Comparison of ENCODE assay signal across 8 cellular contexts in genomic region chr9:133979124-133979920, GRCh38. TPM values are rescaled to one million over a fixed set of nuclear protein-coding genes. Genes with fewer than 3 reads are reported as not detected.
DNase-seq lines count a peak whose midpoint lies in the region; ATAC-seq and TF ChIP-seq lines count a peak whose summit lies in the region.

No MANE protein-coding gene starts in this region.

- H3K9me1 ChIP-seq in IMR-90 (ENCODE audit: insufficient read depth, low read length) = peaks cover 15% of the 10 kb centered on the region

- peak overlapping the region; percentile 87 for H2AFZ ChIP-seq in IMR-90 (replicated peaks; ENCODE audit: low read length, poor library complexity)
- H2AFZ ChIP-seq in parathyroid adenoma = no peak overlapping the region

- H2AK5ac ChIP-seq in IMR-90 (ENCODE audit: low read depth, low read length) = peak overlapping the region; percentile 10; the same call in 1 of the 2 replicates

- CTCF ChIA-PET in IMR-90 (lab: Yijun Ruan, JAX) = no interaction called here
- CTCF ChIA-PET in CD8-positive, alpha-beta T cell (lab: Charles Lee) = interaction anchor here (0.7 kb wide), 1 partner anchor 186 kb away, joined by 3 read pairs; no protein-coding TSS in a partner anchor

- no peaks in the 10 kb centered on the region for H3K36me3 Mint-ChIP-seq in CD8-positive, alpha-beta T cell

- peak; percentile 83 for ATAC-seq in IMR-90 (ENCODE audit: low read depth)
- no peak for ATAC-seq in CD8-positive, alpha-beta T cell

- H2BK20ac ChIP-seq in IMR-90 (ENCODE audit: low read depth, low read length) = no peak overlapping the region

- WGBS in IMR-90 (ENCODE audit: extremely low coverage in 2 of 2, insufficient read length in 1 of 2), 2 experiments = 22% methylated on average over 30 of the region's 44 CpGs; no CpG with 5 or more reads in 1 of the 2 experiments

- H2AK9ac ChIP-seq in IMR-90 (replicated peaks; ENCODE audit: low read depth, low read length, poor library complexity) = peak overlapping the region; percentile 69

- peaks cover 97% of the 10 kb centered on the region for H4K20me1 ChIP-seq in IMR-90 (ENCODE audit: insufficient read depth, low read length)

- H3K9ac ChIP-seq in IMR-90 (ENCODE audit: low read depth, low read length) (no peak overlapping the region), parathyroid adenoma (no peak overlapping the region)

- H3K27me3 Mint-ChIP-seq in CD8-positive, alpha-beta T cell (ENCODE audit: low read depth) = no peaks in the 10 kb centered on the region

- H3K79me2 ChIP-seq in parathyroid adenoma = peaks cover 15% of the 10 kb centered on the region

- H2BK5ac ChIP-seq in IMR-90 (ENCODE audit: low read depth, low read length, poor library complexity, severe bottlenecking) = no peak overlapping the region

- dilution Hi-C loops in IMR-90 (cut with HindIII; ENCODE audit: low sequenced_read_pairs, unreplicated experiment) = no loop called here

- TF ChIP-seq CTCF in GM13977 (IDR thresholded peaks at IDR 0.05; ENCODE audit: extremely low read depth, insufficient read depth, missing control alignments) = no peak
- TF ChIP-seq CTCF in IMR-90 (conservative IDR thresholded peaks at IDR 0.05; ENCODE audit: low read depth, low read length) = no peak
- TF ChIP-seq CTCF in fibroblast of pulmonary artery (IDR thresholded peaks at IDR 0.05; ENCODE audit: low read length, missing control alignments) = no peak
- no peak for TF ChIP-seq CTCF in parathyroid adenoma (IDR thresholded peaks at IDR 0.05)
- no peak for TF ChIP-seq CTCF in CD8-positive, alpha-beta T cell (IDR thresholded peaks at IDR 0.05)

- intact Hi-C loops in IMR-90 (cut with micrococcal nuclease) = no loop called here
- intact Hi-C loops in CD8-positive, alpha-beta T cell (cut with DNase I, micrococcal nuclease) = no loop called here

- peak overlapping the region; percentile 60 for H3K23ac ChIP-seq in IMR-90 (ENCODE audit: low read depth, low read length)

- H3K4me1 ChIP-seq in IMR-90 (ENCODE audit: control insufficient read depth, insufficient read depth, low read length) (peaks cover 25% of the 10 kb centered on the region), parathyroid adenoma (no peaks in the 10 kb centered on the region), HAP-1 (no peaks in the 10 kb centered on the region)
- H3K4me1 ChIP-seq in CD8-positive, alpha-beta T cell (ENCODE audit: insufficient read depth, low read length) = no peaks in the 10 kb centered on the region

- H3K27ac ChIP-seq in IMR-90 (ENCODE audit: insufficient read depth, low read length) (no peak overlapping the region), parathyroid adenoma (peak overlapping the region; percentile 36)
- H3K27ac ChIP-seq in CD8-positive, alpha-beta T cell (ENCODE audit: low read depth, low read length) = no peak overlapping the region

- H3K56ac ChIP-seq in IMR-90 (ENCODE audit: extremely low read depth, insufficient read depth, low read length) = no peak overlapping the region

- no peak overlapping the region for H2BK15ac ChIP-seq in IMR-90 (ENCODE audit: low read depth, low read length)

- H3K79me1 ChIP-seq in IMR-90 (ENCODE audit: low read depth in 1 of 2, low read length in 2 of 2) = peaks cover 29 to 91% of the 10 kb centered on the region in 2 experiments

- no peak for TF ChIP-seq RAD21 in IMR-90 (IDR thresholded peaks at IDR 0.05; ENCODE audit: low read length)

- peak overlapping the region; percentile 22 for H3K4me2 ChIP-seq in IMR-90 (ENCODE audit: low read depth, low read length)
- H3K4me2 ChIP-seq in parathyroid adenoma (ENCODE audit: low read length) = no peak overlapping the region

- H4K5ac ChIP-seq in IMR-90 (ENCODE audit: low read depth, low read length) = no peak overlapping the region

- POLR2A ChIA-PET in IMR-90 (lab: Charles Lee; ENCODE audit: unreplicated experiment) = no interaction called here
- POLR2A ChIA-PET in CD8-positive, alpha-beta T cell (lab: Charles Lee) = no interaction called here

- peak overlapping the region; percentile 15; the same call in 1 of the 2 replicates for H3K14ac ChIP-seq in IMR-90 (replicated peaks; ENCODE audit: low read depth, low read length)

- no peak overlapping the region for H3K27ac Mint-ChIP-seq in CD8-positive, alpha-beta T cell

- no peak overlapping the region for H3K18ac ChIP-seq in IMR-90 (ENCODE audit: low read depth, low read length)

- no peaks in the 10 kb centered on the region for H3K9me3 Mint-ChIP-seq in CD8-positive, alpha-beta T cell

- no peaks in the 10 kb centered on the region for H3K9me3 ChIP-seq in IMR-90 (ENCODE audit: control insufficient read depth, insufficient read depth, low read length)
- H3K9me3 ChIP-seq in parathyroid adenoma (ENCODE audit: control insufficient read depth, low read length) = no peaks in the 10 kb centered on the region
- no peaks in the 10 kb centered on the region for H3K9me3 ChIP-seq in CD8-positive, alpha-beta T cell (ENCODE audit: low read length)
- H3K9me3 ChIP-seq in HAP-1 = no peaks in the 10 kb centered on the region

- BruUV-seq in IMR-90 (replicated peaks; lab: Mats Ljungman, UMichigan) = no TSS peak

- DNase-seq in GM13977 (ENCODE audit: low spot score) = peak; percentile 70
- peak; percentile 37 for DNase-seq in IMR-90
- peak; percentile 36 for DNase-seq in fibroblast of pulmonary artery (ENCODE audit: low read depth)
- no peak for DNase-seq in MV-4-11 (lab: John Stamatoyannopoulos, UW)
- no peak for DNase-seq in CD8-positive, alpha-beta T cell
- DNase-seq in SW 1271 (lab: John Stamatoyannopoulos, UW) = no peak
- DNase-seq in HAP-1 (ENCODE audit: low spot score in 2 of 2) = no peak

- H3K4me3 ChIP-seq in IMR-90 (ENCODE audit: insufficient read depth, low read depth, low read length) = no peak overlapping the region
- peak overlapping the region; percentile 12 for H3K4me3 ChIP-seq in fibroblast of pulmonary artery (replicated peaks; ENCODE audit: low read depth, low read length)
- H3K4me3 ChIP-seq in parathyroid adenoma (ENCODE audit: low read depth, low read length) = no peak overlapping the region
- H3K4me3 ChIP-seq in CD8-positive, alpha-beta T cell (ENCODE audit: low read depth, low read length) = no peak overlapping the region
- no peak overlapping the region for H3K4me3 ChIP-seq in HAP-1

- peak overlapping the region in 1 of 2 experiments; percentile 56; a peak in 1 of 4 replicates for H4K8ac ChIP-seq in IMR-90 (ENCODE audit: low read depth in 2 of 2, low read length in 2 of 2)

- in situ Hi-C loops in GM13977 (cut with MboI; ENCODE audit: low pct_unique_long_range_greater_than_20kb, low sequenced_read_pairs, unreplicated experiment) (no loop called here), IMR-90 (cut with MboI; ENCODE audit: low sequenced_read_pairs) (no loop called here), HAP-1 (cut with MboI; ENCODE audit: low sequenced_read_pairs) (no loop called here)

- no peak overlapping the region for H4K91ac ChIP-seq in IMR-90 (ENCODE audit: insufficient read depth, low read depth, low read length)

- H3K4ac ChIP-seq in IMR-90 (ENCODE audit: low read depth, low read length) = peak overlapping the region; percentile 41; the same call in 1 of the 2 replicates

- H3K4me3 Mint-ChIP-seq in CD8-positive, alpha-beta T cell = no peak overlapping the region

- TF ChIP-seq POLR2A in IMR-90 (IDR thresholded peaks at IDR 0.05; ENCODE audit: low read depth, low read length) = no peak

- H3K36me3 ChIP-seq in IMR-90 (ENCODE audit: control insufficient read depth, insufficient read depth, low read length) (0 out of 2 replicates have a peak, but pooled peaks cover 1% of the 10 kb centered on the region), parathyroid adenoma (ENCODE audit: control insufficient read depth, insufficient read depth, low read length) (no peaks in the 10 kb centered on the region), HAP-1 (replicated peaks) (no peaks in the 10 kb centered on the region)
- H3K36me3 ChIP-seq in CD8-positive, alpha-beta T cell (ENCODE audit: insufficient read depth, low read length) = no peaks in the 10 kb centered on the region

- 0 out of 2 replicates have a peak overlapping the region, but pooled peaks have one; percentile 5 for H2BK120ac ChIP-seq in IMR-90 (ENCODE audit: low read depth, low read length)

- no peaks in the 10 kb centered on the region for H3K4me1 Mint-ChIP-seq in CD8-positive, alpha-beta T cell (ENCODE audit: low read depth)

- H3K27me3 ChIP-seq in IMR-90 (ENCODE audit: control insufficient read depth, insufficient read depth, low read length) (no peaks in the 10 kb centered on the region), parathyroid adenoma (ENCODE audit: control insufficient read depth, insufficient read depth, low read length) (no peaks in the 10 kb centered on the region), HAP-1 (ENCODE audit: low read depth) (no peaks in the 10 kb centered on the region)
- H3K27me3 ChIP-seq in CD8-positive, alpha-beta T cell (ENCODE audit: insufficient read depth, low read length) = no peaks in the 10 kb centered on the region

TF ChIP-seq in IMR-90, 13 proteins besides CTCF, POLR2A, EP300 and RAD21:
- TF ChIP-seq MXI1 (IDR thresholded peaks at IDR 0.05; ENCODE audit: borderline replicate concordance, low read depth, low read length) (peak; percentile 77; the same call in 1 of the 2 replicates), FOS (IDR thresholded peaks at IDR 0.05; ENCODE audit: low read depth, low read length) (no peak)
TF ChIP-seq in IMR-90: peak in this region for 1.

RNA-seq across cellular contexts. Expression of gene VAV2, which starts 12.8 kb away (rescaled TPM):
- 9.7 and 10.8 TPM in 2 replicates for total RNA-seq in IMR-90 (2012; rRNA removed)
- polyA plus RNA-seq in IMR-90 (2012; rRNA removed) = 13.4 and 13.5 TPM in 2 replicates
- 8.4 and 11.8 TPM in 2 replicates for polyA plus RNA-seq in IMR-90 (2012; cell fraction: cytosol; rRNA removed)
- polyA plus RNA-seq in IMR-90 (2012; cell fraction: nucleus; rRNA removed; ENCODE audit: low replicate concordance) = 22.6 and 33.8 TPM in 2 replicates
- 1 to 10 TPM; 2.0 to 4.3 TPM for total RNA-seq in CD8-positive, alpha-beta T cell

RNA-seq across cellular contexts. Expression of gene BRD3OS, which starts 46.0 kb away (rescaled TPM):
- total RNA-seq in IMR-90 (2012; rRNA removed) = 15.3 and 15.8 TPM in 2 replicates
- polyA plus RNA-seq in IMR-90 (2012; rRNA removed) = 19.3 and 20.7 TPM in 2 replicates
- 13.9 and 14.8 TPM in 2 replicates for polyA plus RNA-seq in IMR-90 (2012; cell fraction: cytosol; rRNA removed)
- 9.0 and 16.2 TPM in 2 replicates for polyA plus RNA-seq in IMR-90 (2012; cell fraction: nucleus; rRNA removed; ENCODE audit: low replicate concordance)
- 1 to 10 TPM; 3.3 to 4.2 TPM for total RNA-seq in CD8-positive, alpha-beta T cell

Comparison
In these comparisons a context has a peak if more than half of its experiments do, and no peak if none do; other contexts are left out.
1. DNase-seq: peak in GM13977 (single experiment), IMR-90 (single experiment) and fibroblast of pulmonary artery (single experiment); none in MV-4-11 (single experiment), CD8-positive, alpha-beta T cell (0 of 7), SW 1271 (0 of 2) and HAP-1 (0 of 2).